1 cellular context compared by ENCODE assay signal in genomic region chr10:49484501-49485230, GRCh38.
TF ChIP-seq lines count a peak whose summit lies in the region.

No MANE protein-coding gene starts in this region.

TF ChIP-seq in H1, 55 proteins besides CTCF, POLR2A, EP300 and RAD21:
- TF ChIP-seq NRF1 (IDR thresholded peaks at IDR 0.05; ENCODE audit: low read depth, low read length) (no peak), JUN (IDR thresholded peaks at IDR 0.05; ENCODE audit: low read depth, low read length) (no peak), KDM1A (IDR thresholded peaks at IDR 0.05; ENCODE audit: borderline replicate concordance, low read length) (no peak), GABPA (IDR thresholded peaks at IDR 0.05; ENCODE audit: borderline replicate concordance, insufficient read depth, low read length) (no peak), SP2 (IDR thresholded peaks at IDR 0.05; ENCODE audit: low read length) (no peak), BRCA1 (IDR thresholded peaks at IDR 0.05; ENCODE audit: low read depth, low read length) (no peak), HDAC2 (IDR thresholded peaks at IDR 0.05; ENCODE audit: borderline replicate concordance in 1 of 2, low read depth in 2 of 2, low read length in 2 of 2) (no peak), CHD2 (IDR thresholded peaks at IDR 0.05; ENCODE audit: low read length) (no peak), TAF7 (optimal IDR thresholded peaks at IDR 0.05; ENCODE audit: borderline replicate concordance, low read depth, low read length) (no peak), USF2 (IDR thresholded peaks at IDR 0.05; ENCODE audit: low read length) (no peak), CHD7 (IDR thresholded peaks at IDR 0.05; ENCODE audit: insufficient replicate concordance, low read length) (no peak), CHD1 (IDR thresholded peaks at IDR 0.05; ENCODE audit: low read depth, low read length) (no peak), CREB1 (IDR thresholded peaks at IDR 0.05) (no peak), SP1 (IDR thresholded peaks at IDR 0.05; ENCODE audit: low read depth, low read length) (no peak)
